ENCODE assay signal across 10 cellular contexts in genomic region chr4:183438458-183439113, GRCh38. TPM values are rescaled to one million over a fixed set of nuclear protein-coding genes. Genes with fewer than 3 reads are reported as not detected.
DNase-seq lines count a peak whose midpoint lies in the region; ATAC-seq, FAIRE-seq and TF ChIP-seq lines count a peak whose summit lies in the region.
"Had no signal": no experiment of that assay in that cellular context is flagged by ENCODE, and none has a peak within 500 bp of the region (broad histone marks: within the 10 kb centered on the region; RNA-seq: fewer than 3 reads in every experiment).

No MANE protein-coding gene starts in this region.

- H4K20me1 ChIP-seq in GM23338 (replicated peaks; ENCODE audit: insufficient read depth), result no peaks in the 10 kb centered on the region

- no peak for TF ChIP-seq EP300 in transverse colon (IDR thresholded peaks at IDR 0.05; ENCODE audit: low read depth)

- H3K9me3 ChIP-seq in transverse colon (no peaks in the 10 kb centered on the region), heart right ventricle (no peaks in the 10 kb centered on the region)
- H3K9me3 ChIP-seq: tibial artery had no signal

- H3K36me3 ChIP-seq in transverse colon, result no peaks in the 10 kb centered on the region
- H3K36me3 ChIP-seq in GM23338 (ENCODE audit: insufficient read depth), result no peaks in the 10 kb centered on the region
- H3K36me3 ChIP-seq in heart right ventricle, result no peaks in the 10 kb centered on the region
- H3K36me3 ChIP-seq: tibial artery had no signal

- no peak for DNase-seq in activated CD4-positive, alpha-beta T cell treated with anti-CD3 and anti-CD28 coated beads for 36 hours
- DNase-seq in activated CD4-positive, alpha-beta T cell treated with anti-CD3 and anti-CD28 coated beads for 1 hour, result no peak
- peak; percentile 82 for DNase-seq in amniotic epithelial cell (ENCODE audit: low read depth)
- DNase-seq in transverse colon, result peak; percentile 41
- no peak for DNase-seq in GM23338 (ENCODE audit: low spot score)
- DNase-seq in occipital lobe (lab: John Stamatoyannopoulos, UW), result no peak
- DNase-seq in heart right ventricle, result no peak
- DNase-seq: tibial artery had no signal

- no peak overlapping the region for H3K4me2 ChIP-seq in GM23338

- CTCF ChIA-PET in activated CD4-positive, alpha-beta T cell treated with anti-CD3 and anti-CD28 coated beads for 36 hours (lab: Charles Lee), result interaction anchor here (0.9 to 1.1 kb wide), 2 partner anchors 21 to 124 kb away, joined by 3 read pairs; no protein-coding TSS in a partner anchor

- H3K4me3 ChIP-seq in transverse colon (peak overlapping the region in 1 of 4 donors; percentile 3), GM23338 (no peak overlapping the region), heart right ventricle (no peak overlapping the region)
- H3K4me3 ChIP-seq: tibial artery had no signal

- in situ Hi-C loops in transverse colon (cut with MboI; ENCODE audit: low pct_ligation_motif_present in 1 of 4, low pct_unique_long_range_greater_than_20kb in 1 of 4, low sequenced_read_pairs in 3 of 4), result no loop called here

- H3K27ac ChIP-seq in transverse colon (peak overlapping the region; percentile 73 to 90 (median 82)), GM23338 (ENCODE audit: low read depth) (no peak overlapping the region), heart right ventricle (no peak overlapping the region)
- H3K27ac ChIP-seq: tibial artery had no signal

- no peaks in the 10 kb centered on the region for H3K27me3 Mint-ChIP-seq in activated CD4-positive, alpha-beta T cell treated with anti-CD3 and anti-CD28 coated beads for 36 hours
- peaks cover 14% of the 10 kb centered on the region for H3K27me3 Mint-ChIP-seq in GM23338 (ENCODE audit: insufficient read depth, low read depth, poor library complexity)

- H3K79me2 ChIP-seq in GM23338 (replicated peaks; ENCODE audit: insufficient read depth), result no peaks in the 10 kb centered on the region

- H3K4me1 Mint-ChIP-seq in activated CD4-positive, alpha-beta T cell treated with anti-CD3 and anti-CD28 coated beads for 36 hours, result peaks cover 23% of the 10 kb centered on the region
- H3K4me1 Mint-ChIP-seq in GM23338, result peaks cover 31% of the 10 kb centered on the region

- POLR2A ChIA-PET in activated CD4-positive, alpha-beta T cell treated with anti-CD3 and anti-CD28 coated beads for 36 hours (lab: Charles Lee), result interaction anchor here (0.7 kb wide), 1 partner anchor 13 kb away, joined by 3 read pairs; no protein-coding TSS in a partner anchor

- no peak overlapping the region for H2AFZ ChIP-seq in GM23338

- intact Hi-C loops in activated CD4-positive, alpha-beta T cell treated with anti-CD3 and anti-CD28 coated beads for 36 hours (cut with DNase I, micrococcal nuclease), result no loop called here
- intact Hi-C loops in transverse colon (cut with DNase I; ENCODE audit: low total_unique reads) (no loop called here), heart right ventricle (cut with DNase I) (no loop called here)

- H3K36me3 Mint-ChIP-seq in activated CD4-positive, alpha-beta T cell treated with anti-CD3 and anti-CD28 coated beads for 36 hours (ENCODE audit: low read depth), result no peaks in the 10 kb centered on the region
- peaks cover 7% of the 10 kb centered on the region for H3K36me3 Mint-ChIP-seq in GM23338 (ENCODE audit: low read depth)

- ATAC-seq in activated CD4-positive, alpha-beta T cell treated with anti-CD3 and anti-CD28 coated beads for 36 hours, result peak; percentile 63
- ATAC-seq in GM23338, result no peak
- ATAC-seq in heart right ventricle, result no peak

- FAIRE-seq in islet of Langerhans (lab: Jason Lieb, UNC), result peak; percentile 71
- FAIRE-seq: GM12892 had no signal

- H3K9me2 ChIP-seq in GM23338 (ENCODE audit: insufficient read depth), result no peaks in the 10 kb centered on the region

- peak; percentile 81 for TF ChIP-seq POLR2A in transverse colon (IDR thresholded peaks at IDR 0.05)

- no peak overlapping the region for H3K4me3 Mint-ChIP-seq in activated CD4-positive, alpha-beta T cell treated with anti-CD3 and anti-CD28 coated beads for 36 hours
- no peak overlapping the region for H3K4me3 Mint-ChIP-seq in GM23338

- no peak overlapping the region for H3K27ac Mint-ChIP-seq in activated CD4-positive, alpha-beta T cell treated with anti-CD3 and anti-CD28 coated beads for 36 hours
- no peak overlapping the region; the same call in 1 of the 2 replicates for H3K27ac Mint-ChIP-seq in GM23338

- TF ChIP-seq CTCF in transverse colon (IDR thresholded peaks at IDR 0.05) (no peak), GM23338 (conservative IDR thresholded peaks at IDR 0.05; ENCODE audit: low read depth in 2 of 2) (no peak), heart right ventricle (IDR thresholded peaks at IDR 0.05) (no peak)

- no peaks in the 10 kb centered on the region for H3K9me3 Mint-ChIP-seq in activated CD4-positive, alpha-beta T cell treated with anti-CD3 and anti-CD28 coated beads for 36 hours (ENCODE audit: low read depth)
- H3K9me3 Mint-ChIP-seq in GM23338, result peaks cover 11% of the 10 kb centered on the region

- peaks cover 1% of the 10 kb centered on the region; the same call in 1 of the 2 replicates for H3F3A ChIP-seq in GM23338 (replicated peaks; ENCODE audit: low read depth)

- H3K4me1 ChIP-seq in transverse colon (peaks cover 5 to 37% (median 12%) of the 10 kb centered on the region in 4 donors), GM23338 (ENCODE audit: insufficient read depth) (peaks cover 13% of the 10 kb centered on the region), heart right ventricle (peaks cover 0 to 13% (median 8%) of the 10 kb centered on the region in 9 donors)

- 37 to 45% methylated on average over 7 of the region's 7 CpGs for WGBS in transverse colon (ENCODE audit: low coverage in 1 of 2), 2 donors
- WGBS in heart right ventricle, 2 donors, result 76 to 81% methylated on average over 7 of the region's 7 CpGs

- H3K27me3 ChIP-seq in transverse colon, result no peaks in the 10 kb centered on the region
- H3K27me3 ChIP-seq in GM23338 (ENCODE audit: insufficient read depth), result peaks cover 5% of the 10 kb centered on the region; the same call in 1 of the 2 replicates
- H3K27me3 ChIP-seq in heart right ventricle, result no peaks in the 10 kb centered on the region

TF ChIP-seq in GM23338, 12 proteins besides CTCF, POLR2A, EP300 and RAD21:
- TF ChIP-seq, protein P1, sequence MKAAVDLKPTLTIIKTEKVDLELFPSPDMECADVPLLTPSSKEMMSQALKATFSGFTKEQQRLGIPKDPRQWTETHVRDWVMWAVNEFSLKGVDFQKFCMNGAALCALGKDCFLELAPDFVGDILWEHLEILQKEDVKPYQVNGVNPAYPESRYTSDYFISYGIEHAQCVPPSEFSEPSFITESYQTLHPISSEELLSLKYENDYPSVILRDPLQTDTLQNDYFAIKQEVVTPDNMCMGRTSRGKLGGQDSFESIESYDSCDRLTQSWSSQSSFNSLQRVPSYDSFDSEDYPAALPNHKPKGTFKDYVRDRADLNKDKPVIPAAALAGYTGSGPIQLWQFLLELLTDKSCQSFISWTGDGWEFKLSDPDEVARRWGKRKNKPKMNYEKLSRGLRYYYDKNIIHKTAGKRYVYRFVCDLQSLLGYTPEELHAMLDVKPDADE (IDR thresholded peaks at IDR 0.05), result no peak
TF ChIP-seq in GM23338: peak in this region for 0.

RNA-seq across cellular contexts. Expression of gene CDKN2AIP, which starts 5.8 kb away (rescaled TPM):
- total RNA-seq in activated CD4-positive, alpha-beta T cell treated with anti-CD3 and anti-CD28 coated beads for 36 hours, result 10 to 100 TPM; 19.4 to 22.8 TPM
- total RNA-seq in transverse colon (10 to 100 TPM; 13.9 to 26.2 (median 24.7) TPM), occipital lobe (28.5 TPM), heart right ventricle (10 to 100 TPM in 5 of 10 donors, 1 to 10 TPM in 5; 8.0 to 12.7 (median 10.0) TPM)
- total RNA-seq in GM23338 (2014; rRNA removed; shearing (Covaris generic)), result 22.4 and 27.2 TPM in 2 replicates
- polyA plus RNA-seq in GM23338 (2016; fragmentation: Nextera tagmentation; extraction: Ambion mirVana) (12.9 and 15.2 TPM in 2 replicates), heart right ventricle (1 to 10 TPM; 5.6 to 7.0 TPM)

Comparison
In these comparisons a context has a peak if more than half of its experiments do, and no peak if none do; other contexts are left out.
1. DNase-seq: peak in amniotic epithelial cell (single experiment) and transverse colon (single experiment); none in activated CD4-positive, alpha-beta T cell treated with anti-CD3 and anti-CD28 coated beads for 36 hours (single experiment), activated CD4-positive, alpha-beta T cell treated with anti-CD3 and anti-CD28 coated beads for 1 hour (single experiment), GM23338 (single experiment), occipital lobe (single experiment) and heart right ventricle (0 of 2).
2. H3K27ac ChIP-seq: peak in transverse colon (4 of 4); none in GM23338 (single experiment) and heart right ventricle (0 of 10).